Comparison of ENCODE assay signal across 11 cellular contexts in the genomic region with DNA sequence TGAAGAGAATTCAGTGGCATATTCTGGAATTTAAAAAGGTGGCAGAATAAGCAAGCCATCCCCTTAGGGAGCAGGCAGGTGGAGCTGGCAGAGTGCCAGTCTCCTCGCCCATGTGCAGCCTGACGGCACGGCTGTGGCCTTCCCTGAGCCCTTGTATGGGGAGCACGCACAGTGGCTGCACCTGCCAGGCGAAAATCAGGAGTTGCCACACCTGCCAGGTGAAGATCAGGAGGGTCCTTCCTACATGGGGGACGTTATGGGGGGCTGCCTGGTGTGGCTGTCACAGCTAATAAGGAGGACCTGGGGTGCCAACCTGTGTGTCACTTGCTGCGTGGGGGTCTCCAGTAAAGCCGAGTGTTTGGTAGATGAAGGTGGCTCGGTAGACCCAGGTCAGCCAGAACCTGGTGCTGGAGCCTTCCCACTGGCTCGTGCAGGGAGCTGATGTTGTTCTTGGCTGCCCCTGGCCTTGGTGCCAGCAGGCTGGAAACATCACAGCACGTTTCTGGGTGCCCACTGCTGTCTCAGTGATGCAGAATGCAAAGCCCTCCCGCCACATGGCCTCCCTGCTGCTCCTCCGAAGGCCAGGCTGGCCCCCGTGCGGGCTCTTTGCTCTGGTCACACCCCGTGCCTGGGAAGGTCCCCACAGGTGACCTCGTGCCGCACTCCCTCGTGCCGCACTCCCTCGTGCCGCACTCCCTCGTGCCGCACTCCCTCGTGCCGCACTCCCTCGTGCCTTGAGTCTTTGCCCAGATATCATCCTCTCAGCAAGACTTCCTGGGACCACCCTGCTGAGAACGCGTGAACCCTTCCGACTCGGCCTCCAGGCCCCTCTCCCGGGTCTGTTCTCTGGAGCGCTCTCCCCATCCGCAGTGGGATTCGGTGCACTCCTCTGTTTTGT. TPM values are rescaled to one million over a fixed set of nuclear protein-coding genes. Genes with fewer than 3 reads are reported as not detected.
DNase-seq lines count a peak whose midpoint lies in the region; ATAC-seq and TF ChIP-seq lines count a peak whose summit lies in the region.
"Had no signal": no experiment of that assay in that cellular context is flagged by ENCODE, and none has a peak within 500 bp of the region (broad histone marks: within the 10 kb centered on the region; RNA-seq: fewer than 3 reads in every experiment).

No MANE protein-coding gene starts in this region.

- TF ChIP-seq CTCF in heart left ventricle (IDR thresholded peaks at IDR 0.05), result no peak
- TF ChIP-seq CTCF in uterus (IDR thresholded peaks at IDR 0.05), result no peak

- DNase-seq in heart left ventricle, result peak in 4 of 5 donors; percentile 4 to 51 (median 16)
- no peak for DNase-seq in left ventricle myocardium superior
- peak; percentile 60 for DNase-seq in NCI-H510A (lab: John Stamatoyannopoulos, UW)
- peak; percentile 32 for DNase-seq in islet precursor cell
- peak; percentile 6 to 10 for DNase-seq in uterus
- DNase-seq in NOMO-1 treated with DMSO at 0.1 percent for 48 hours (lab: John Stamatoyannopoulos, UW; ENCODE audit: unreplicated experiment), result no peak
- DNase-seq in GM03348 (ENCODE audit: low spot score), result no peak
- DNase-seq: anterior cingulate cortex, H7 had no signal

- ATAC-seq in heart left ventricle (no peak), left ventricle myocardium superior (no peak), HG02642 (IDR thresholded peaks at IDR 0.05; ENCODE audit: poor library complexity, unreplicated experiment) (no peak)

- TF ChIP-seq POLR2A in heart left ventricle (IDR thresholded peaks at IDR 0.05) (no peak), uterus (IDR thresholded peaks at IDR 0.05) (no peak)

- no peaks in the 10 kb centered on the region for H3K9me3 ChIP-seq in heart left ventricle
- H3K9me3 ChIP-seq in uterus, result no peaks in the 10 kb centered on the region

- H3K27me3 ChIP-seq in heart left ventricle, result no peaks in the 10 kb centered on the region
- H3K27me3 ChIP-seq in uterus, result no peaks in the 10 kb centered on the region
- H3K27me3 ChIP-seq: neural progenitor cell had no signal

- H3K36me3 ChIP-seq in heart left ventricle, result peaks cover 0 to 84% (median 32%) of the 10 kb centered on the region in 9 donors
- no peaks in the 10 kb centered on the region for H3K36me3 ChIP-seq in uterus
- H3K36me3 ChIP-seq: neural progenitor cell had no signal

- no peaks in the 10 kb centered on the region for H3K4me1 ChIP-seq in heart left ventricle
- no peaks in the 10 kb centered on the region for H3K4me1 ChIP-seq in uterus

- H3K27ac ChIP-seq in heart left ventricle, result no peak overlapping the region
- H3K27ac ChIP-seq in uterus, result no peak overlapping the region
- H3K27ac ChIP-seq: neural progenitor cell had no signal

- intact Hi-C loops in heart left ventricle (cut with DNase I), result loop anchor here in 1 of 10 donors (10.0 kb wide), 1 partner anchor 64 kb away; no protein-coding TSS in a partner anchor
- intact Hi-C loops in left ventricle myocardium superior (cut with micrococcal nuclease), result no loop called here
- intact Hi-C loops in uterus (cut with DNase I; ENCODE audit: low total_unique reads), result no loop called here

- no peak overlapping the region for H3K4me3 ChIP-seq in heart left ventricle
- no peak overlapping the region for H3K4me3 ChIP-seq in uterus
- H3K4me3 ChIP-seq: neural progenitor cell had no signal

- 83 to 99% (median 90%) methylated on average over 30 to 35 of the region's 35 CpGs for WGBS in heart left ventricle, 4 donors

RNA-seq across cellular contexts. Expression of a gene that starts 55.4 kb away (rescaled TPM):
- total RNA-seq in heart left ventricle, result 10 to 100 TPM in 1 of 9 donors, 1 to 10 TPM in 8; 3.1 to 13.0 (median 5.7) TPM
- polyA plus RNA-seq in heart left ventricle, result 1 to 10 TPM; 2.2 TPM
- total RNA-seq in left ventricle myocardium superior, result 4.0 TPM
- 1 to 10 TPM; 2.3 to 8.8 (median 6.3) TPM for total RNA-seq in uterus

Comparison
In these comparisons a context has a peak if more than half of its experiments do, and no peak if none do; other contexts are left out.
1. DNase-seq: peak in heart left ventricle (4 of 5), NCI-H510A (single experiment), islet precursor cell (single experiment) and uterus (2 of 2); none in left ventricle myocardium superior (single experiment), NOMO-1 treated with DMSO at 0.1 percent for 48 hours (single experiment) and GM03348 (single experiment).